Comparison of ENCODE assay signal across 8 cellular contexts in the genomic region with DNA sequence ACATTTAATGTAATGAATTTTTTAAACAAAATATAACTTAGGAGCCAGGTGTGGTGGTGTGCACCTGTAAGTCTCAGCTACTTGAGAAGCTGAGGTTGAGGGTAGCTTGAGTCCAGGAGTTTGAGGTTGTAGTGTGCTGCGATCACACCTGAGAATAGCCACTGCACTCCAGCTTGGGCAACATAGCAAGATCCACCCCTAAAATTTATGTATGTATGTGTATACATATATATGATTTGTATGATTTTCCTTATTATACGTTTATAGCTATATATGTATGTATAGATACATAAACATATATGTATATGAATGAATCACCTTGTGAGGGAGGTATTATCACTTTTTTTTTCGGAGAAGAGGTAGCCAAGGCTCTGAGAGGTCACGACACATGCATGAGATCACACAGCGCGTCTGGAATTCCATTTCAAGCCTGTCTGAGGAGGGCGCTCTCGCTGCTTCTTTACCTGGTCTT. TPM values are rescaled to one million over a fixed set of nuclear protein-coding genes. Genes with fewer than 3 reads are reported as not detected.
DNase-seq lines count a peak whose midpoint lies in the region; ATAC-seq and TF ChIP-seq lines count a peak whose summit lies in the region.

No MANE protein-coding gene starts in this region.

- H3K4me1 Mint-ChIP-seq in T-cell = peaks cover 0 to 21% (median 19%) of the 10 kb centered on the region in 3 donors
- H3K4me1 Mint-ChIP-seq in endothelial cell (ENCODE audit: unreplicated experiment) = no peaks in the 10 kb centered on the region
- H3K4me1 Mint-ChIP-seq in nephron progenitor cell = no peaks in the 10 kb centered on the region

- H3K27ac Mint-ChIP-seq in T-cell (peak overlapping the region; percentile 72 to 75), endothelial cell (ENCODE audit: unreplicated experiment) (no peak overlapping the region), nephron progenitor cell (no peak overlapping the region)

- CTCF ChIA-PET in T-cell (lab: Charles Lee) = interaction anchor here (0.6 to 2.3 kb wide), 6 partner anchors 9 to 82 kb away, joined by 3 to 31 read pairs (median 5); a partner anchor contains a TSS

- ATAC-seq in T-cell (replicated peaks in 1 of 4) (peak in 2 of 4 experiments; percentile 35 to 41), HG02884 (IDR thresholded peaks at IDR 0.05; ENCODE audit: unreplicated experiment) (no peak)

- H3K9me3 Mint-ChIP-seq in T-cell = no peaks in the 10 kb centered on the region
- no peaks in the 10 kb centered on the region for H3K9me3 Mint-ChIP-seq in endothelial cell (ENCODE audit: unreplicated experiment)
- H3K9me3 Mint-ChIP-seq in nephron progenitor cell = peaks cover 12% of the 10 kb centered on the region

- H3K27me3 Mint-ChIP-seq in T-cell (peaks cover 0 to 2% of the 10 kb centered on the region in 2 donors), endothelial cell (ENCODE audit: unreplicated experiment) (peaks cover 14% of the 10 kb centered on the region), nephron progenitor cell (ENCODE audit: low read depth, poor library complexity) (peaks cover 99% of the 10 kb centered on the region)

- peak overlapping the region; percentile 70 to 83 (median 74) for H3K4me3 Mint-ChIP-seq in T-cell
- H3K4me3 Mint-ChIP-seq in endothelial cell (ENCODE audit: unreplicated experiment) = peak overlapping the region; percentile 77
- peak overlapping the region; percentile 75 for H3K4me3 Mint-ChIP-seq in nephron progenitor cell

- H3K36me3 Mint-ChIP-seq in T-cell (peaks cover 6% of the 10 kb centered on the region), endothelial cell (ENCODE audit: low read depth, unreplicated experiment) (no peaks in the 10 kb centered on the region), nephron progenitor cell (ENCODE audit: low read depth) (no peaks in the 10 kb centered on the region)

- no peak for TF ChIP-seq CTCF in endothelial cell (IDR thresholded peaks at IDR 0.05; ENCODE audit: unreplicated experiment)
- no peak for TF ChIP-seq CTCF in nephron progenitor cell (IDR thresholded peaks at IDR 0.05)

- POLR2A ChIA-PET in T-cell (lab: Charles Lee) = interaction anchor here (0.6 to 1.7 kb wide), 4 partner anchors 8 to 13 kb away, joined by 3 to 8 read pairs (median 3); a partner anchor contains a TSS

- DNase-seq in NCI-H82 (lab: John Stamatoyannopoulos, UW) (peak; percentile 4), NCI-H82 treated with DMSO at 0.1 percent for 48 hours (lab: John Stamatoyannopoulos, UW; ENCODE audit: unreplicated experiment) (no peak), T-cell (peak in 11 of 34 experiments; percentile 12 to 50 (median 30)), endothelial cell (ENCODE audit: low spot score) (no peak), nephron progenitor cell (no peak), NCI-H2227 (lab: John Stamatoyannopoulos, UW; ENCODE audit: unreplicated experiment) (no peak), putamen (ENCODE audit: low spot score) (no peak)

RNA-seq across cellular contexts. Expression of a gene that starts 0.6 kb away (rescaled TPM):
- 10 to 100 TPM in 3 of 5 donors, 1 to 10 TPM in 2; 5.8 to 13.8 (median 11.0) TPM for total RNA-seq in T-cell
- total RNA-seq in endothelial cell (ENCODE audit: unreplicated experiment) = not detected

RNA-seq across cellular contexts. Expression of a gene that starts 9.3 kb away (rescaled TPM):
- total RNA-seq in T-cell = 10 to 100 TPM; 13.8 to 15.9 (median 15.2) TPM
- total RNA-seq in endothelial cell (ENCODE audit: unreplicated experiment) = 11.5 TPM

RNA-seq across cellular contexts. Expression of a gene that starts 30.4 kb away (rescaled TPM):
- total RNA-seq in T-cell = 10 to 100 TPM in 4 of 5 donors, 1 to 10 TPM in 1; 6.6 to 12.4 (median 11.0) TPM
- total RNA-seq in endothelial cell (ENCODE audit: unreplicated experiment) = 22.8 TPM

Comparison
In these comparisons a context has a peak if more than half of its experiments do, and no peak if none do; other contexts are left out.
1. H3K27ac Mint-ChIP-seq: peak in T-cell (2 of 2); none in endothelial cell (single experiment) and nephron progenitor cell (single experiment).
2. Peak in every context shown above with its lines, with median percentiles within 50 percentile points of each other: H3K4me3 Mint-ChIP-seq.